ENCODE assay signal across 1 cellular context in the genomic region with DNA sequence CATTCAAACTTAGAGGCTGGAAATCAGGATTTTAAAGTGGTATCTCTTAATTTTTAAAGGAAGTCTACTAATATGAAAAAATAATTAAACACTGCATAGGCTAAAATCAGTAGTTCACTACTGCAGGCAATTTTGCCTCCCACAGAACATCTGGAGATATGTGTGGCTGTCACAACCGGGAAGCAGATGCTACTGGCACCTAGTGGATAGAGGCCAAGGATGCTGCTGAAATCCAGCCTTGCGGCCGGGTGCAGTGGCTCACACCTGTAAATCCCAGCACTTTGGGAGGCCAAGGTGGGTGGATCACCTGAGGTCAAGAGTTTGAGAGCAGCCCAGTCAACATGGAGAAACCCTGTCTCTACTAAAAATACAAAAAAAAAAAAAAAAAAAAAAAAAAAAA.
TF ChIP-seq lines count a peak whose summit lies in the region.

No MANE protein-coding gene starts in this region.

TF ChIP-seq in WTC11, 78 proteins besides CTCF, POLR2A, EP300 and RAD21 (continued from another document):
- no peak for TF ChIP-seq ZNF138 (CRISPR knock-in tag; conservative IDR thresholded peaks at IDR 0.05)
